ENCODE assay signal across 14 cellular contexts in genomic region chr15:85354432-85354831, GRCh38. TPM values are rescaled to one million over a fixed set of nuclear protein-coding genes. Genes with fewer than 3 reads are reported as not detected.
DNase-seq lines count a peak whose midpoint lies in the region; ATAC-seq and TF ChIP-seq lines count a peak whose summit lies in the region.
"Had no signal": no experiment of that assay in that cellular context is flagged by ENCODE, and none has a peak within 500 bp of the region (broad histone marks: within the 10 kb centered on the region; RNA-seq: fewer than 3 reads in every experiment).

No MANE protein-coding gene starts in this region.

- H3K36me3 Mint-ChIP-seq in natural killer cell treated with Interleukin-12 subunit alpha and Interleukin-12 subunit beta and Interleukin-15 and Interleukin-18, amount 100 ng/mL, for 72 hours, result no peaks in the 10 kb centered on the region

- 22 to 31% methylated on average over 4 of the region's 4 CpGs for WGBS in heart right ventricle, 2 donors

- H3K36me3 ChIP-seq in heart right ventricle, result peaks cover 0 to 11% (median 0%) of the 10 kb centered on the region in 9 donors
- H3K36me3 ChIP-seq: right lobe of liver had no signal

- ATAC-seq in heart right ventricle, result peak in 2 of 8 donors; percentile 20 to 25
- ATAC-seq in Right ventricle myocardium inferior, result no peak
- ATAC-seq in SK-N-SH treated with all-trans-retinoic acid at 6 μM for 48 hours, result peak; percentile 61
- no peak for ATAC-seq in natural killer cell treated with Interleukin-12 subunit alpha and Interleukin-12 subunit beta and Interleukin-15 and Interleukin-18, amount 100 ng/mL, for 72 hours
- ATAC-seq in GM21528 (IDR thresholded peaks at IDR 0.05; ENCODE audit: low FRiP score, unreplicated experiment), result no peak
- ATAC-seq: right lobe of liver had no signal

- H3K27ac ChIP-seq in heart right ventricle, result peak overlapping the region in 8 of 10 donors; percentile 54 to 89 (median 84)
- H3K27ac ChIP-seq: right lobe of liver, testis had no signal

- no peaks in the 10 kb centered on the region for H3K9me3 Mint-ChIP-seq in natural killer cell treated with Interleukin-12 subunit alpha and Interleukin-12 subunit beta and Interleukin-15 and Interleukin-18, amount 100 ng/mL, for 72 hours

- H3K4me3 Mint-ChIP-seq in natural killer cell treated with Interleukin-12 subunit alpha and Interleukin-12 subunit beta and Interleukin-15 and Interleukin-18, amount 100 ng/mL, for 72 hours, result no peak overlapping the region

- no peak overlapping the region for H3K4me3 ChIP-seq in heart right ventricle
- H3K4me3 ChIP-seq: right lobe of liver, testis had no signal

- TF ChIP-seq CTCF in heart right ventricle (IDR thresholded peaks at IDR 0.05), result no peak

- no peaks in the 10 kb centered on the region for H3K27me3 ChIP-seq in heart right ventricle
- H3K27me3 ChIP-seq: right lobe of liver, testis had no signal

- peaks cover 9 to 17% of the 10 kb centered on the region in 2 donors for H3K4me1 Mint-ChIP-seq in natural killer cell treated with Interleukin-12 subunit alpha and Interleukin-12 subunit beta and Interleukin-15 and Interleukin-18, amount 100 ng/mL, for 72 hours (ENCODE audit: low read depth in 2 of 2)

- no peak overlapping the region for H3K27ac Mint-ChIP-seq in natural killer cell treated with Interleukin-12 subunit alpha and Interleukin-12 subunit beta and Interleukin-15 and Interleukin-18, amount 100 ng/mL, for 72 hours

- intact Hi-C loops in heart right ventricle (cut with DNase I), result no loop called here
- intact Hi-C loops in Right ventricle myocardium inferior (cut with DNase I), result no loop called here

- no peaks in the 10 kb centered on the region for H3K9me3 ChIP-seq in heart right ventricle
- H3K9me3 ChIP-seq: right lobe of liver, testis had no signal

- H3K4me1 ChIP-seq in heart right ventricle, result peaks cover 16 to 46% (median 21%) of the 10 kb centered on the region in 9 donors
- H3K4me1 ChIP-seq: testis had no signal

- DNase-seq in heart right ventricle (peak in 1 of 2 donors; percentile 26), Right ventricle myocardium inferior (ENCODE audit: missing footprints) (no peak), glomerular visceral epithelial cell (ENCODE audit: extremely low spot score) (peak; percentile 84), NK-92 (lab: John Stamatoyannopoulos, UW; ENCODE audit: unreplicated experiment) (no peak), activated gamma-delta T cell (lab: John Stamatoyannopoulos, UW) (no peak)
- DNase-seq in natural killer cell treated with Interleukin-12 subunit alpha and Interleukin-12 subunit beta and Interleukin-15 and Interleukin-18, amount 100 ng/mL, for 72 hours (ENCODE audit: low spot score), result no peak
- DNase-seq: amygdala; effector memory CD4-positive, alpha-beta T cell; hypothalamus; NCI-H345; right lobe of liver; testis had no signal

- H3K27me3 Mint-ChIP-seq in natural killer cell treated with Interleukin-12 subunit alpha and Interleukin-12 subunit beta and Interleukin-15 and Interleukin-18, amount 100 ng/mL, for 72 hours, result peaks cover 0 to 5% of the 10 kb centered on the region in 2 donors

TF ChIP-seq in SK-N-SH treated with all-trans-retinoic acid at 6 μM for 48 hours, 23 proteins besides CTCF, POLR2A, EP300 and RAD21:
- TF ChIP-seq SNAI2 (CRISPR knock-in tag; IDR thresholded peaks at IDR 0.05) (0 out of 2 replicates have a peak, but pooled peaks have one; percentile 8), CSRNP3 (CRISPR knock-in tag; IDR thresholded peaks at IDR 0.05) (no peak), ZFP3 (CRISPR knock-in tag; IDR thresholded peaks at IDR 0.05) (no peak), PATZ1 (CRISPR knock-in tag; IDR thresholded peaks at IDR 0.05; ENCODE audit: borderline replicate concordance) (no peak), CSDC2 (CRISPR knock-in tag; IDR thresholded peaks at IDR 0.05) (no peak), ISL1 (CRISPR knock-in tag; IDR thresholded peaks at IDR 0.05) (peak; percentile 87), CREB5 (CRISPR knock-in tag; IDR thresholded peaks at IDR 0.05; ENCODE audit: low read depth) (peak; percentile 50; the same call in 1 of the 2 replicates)

RNA-seq across cellular contexts. Expression of gene AKAP13, which starts 26.0 kb away (rescaled TPM):
- total RNA-seq in heart right ventricle, result 100 to 1,000 TPM; 325 to 645 (median 537) TPM
- polyA plus RNA-seq in heart right ventricle, result 100 to 1,000 TPM in 1 of 2 donors, 10 to 100 TPM in 1; 89.3 to 143 TPM
- total RNA-seq in Right ventricle myocardium inferior, result 292 TPM
- total RNA-seq in natural killer cell treated with Interleukin-12 subunit alpha and Interleukin-12 subunit beta and Interleukin-15 and Interleukin-18, amount 100 ng/mL, for 72 hours, result 100 to 1,000 TPM; 142 to 176 TPM
